13 cellular contexts compared by ENCODE assay signal in the genomic region with DNA sequence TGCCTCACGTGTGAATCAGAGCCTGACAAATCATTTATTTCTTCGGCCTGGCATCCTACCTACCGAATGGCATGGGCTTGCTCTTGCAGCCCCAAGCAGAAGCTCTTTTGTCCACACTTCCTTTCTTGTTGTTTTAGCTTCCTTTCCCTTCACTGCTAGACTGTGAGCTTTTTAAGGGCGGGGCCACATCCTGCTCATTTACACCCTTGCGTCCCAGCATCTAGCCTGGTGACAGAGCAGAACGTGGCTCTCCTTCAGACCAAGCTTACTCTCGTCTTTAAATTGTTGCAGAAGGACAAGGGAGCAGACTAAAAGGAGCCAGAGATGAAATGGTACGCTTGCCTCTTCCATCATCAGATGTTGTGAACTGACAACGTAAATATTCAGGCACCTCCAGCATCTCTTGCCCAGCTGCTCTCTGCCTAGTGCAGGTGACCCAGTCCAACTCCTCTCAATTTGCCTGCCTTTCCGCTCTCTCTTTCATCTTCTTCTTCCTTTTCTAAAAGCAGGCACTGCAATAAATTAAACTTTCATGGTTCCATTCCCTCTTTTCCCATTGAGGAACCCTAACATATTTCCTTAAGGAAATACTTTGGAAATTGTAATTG.
DNase-seq lines count a peak whose midpoint lies in the region; ATAC-seq and TF ChIP-seq lines count a peak whose summit lies in the region.
"Had no signal": no experiment of that assay in that cellular context is flagged by ENCODE, and none has a peak within 500 bp of the region (broad histone marks: within the 10 kb centered on the region; RNA-seq: fewer than 3 reads in every experiment).

No MANE protein-coding gene starts in this region.

- no peaks in the 10 kb centered on the region for H3K36me3 ChIP-seq in stomach
- H3K36me3 ChIP-seq in esophagus muscularis mucosa = no peaks in the 10 kb centered on the region
- H3K36me3 ChIP-seq: HAP-1 had no signal

- H3K4me3 ChIP-seq in stomach = no peak overlapping the region
- no peak overlapping the region for H3K4me3 ChIP-seq in esophagus muscularis mucosa
- H3K4me3 ChIP-seq: HAP-1 had no signal

- H3K27me3 ChIP-seq in stomach (no peaks in the 10 kb centered on the region), esophagus muscularis mucosa (no peaks in the 10 kb centered on the region)

- intact Hi-C loops in activated B cell treated with CpG ODN at 0.5 μM for 24 hours (cut with micrococcal nuclease) (loop anchor here (5.0 kb wide), 1 partner anchor 229 kb away; a partner anchor contains a TSS), stomach (cut with DNase I; ENCODE audit: low total_unique reads) (no loop called here), esophagus muscularis mucosa (cut with DNase I) (no loop called here), left ventricle myocardium superior (cut with micrococcal nuclease) (no loop called here)

- TF ChIP-seq POLR2A in stomach (IDR thresholded peaks at IDR 0.05) (no peak), esophagus muscularis mucosa (IDR thresholded peaks at IDR 0.05; ENCODE audit: low read depth) (no peak)

- CTCF ChIA-PET in activated B cell treated with CpG ODN at 0.5 μM for 24 hours (lab: Charles Lee) = interaction anchor here (0.8 to 2.3 kb wide), 3 partner anchors 14 to 228 kb away, joined by 3 to 6 read pairs (median 3); a partner anchor contains a TSS

- 68 to 75% (median 69%) methylated on average over 10 of the region's 10 CpGs for WGBS in stomach, 5 donors
- 75% methylated on average over 10 of the region's 10 CpGs for WGBS in esophagus muscularis mucosa

- TF ChIP-seq CTCF in activated B cell treated with CpG ODN at 0.5 μM for 24 hours (IDR thresholded peaks at IDR 0.05) = no peak
- TF ChIP-seq CTCF in stomach (IDR thresholded peaks at IDR 0.05) = no peak
- no peak for TF ChIP-seq CTCF in esophagus muscularis mucosa (IDR thresholded peaks at IDR 0.05)

- H3K27me3 Mint-ChIP-seq in activated B cell treated with CpG ODN at 0.5 μM for 24 hours = no peaks in the 10 kb centered on the region
- no peaks in the 10 kb centered on the region for H3K27me3 Mint-ChIP-seq in activated naive CD8-positive, alpha-beta T cell treated with anti-CD3 and anti-CD28 coated beads, Interleukin-2, amount 50 U/mL, for 24 hours

- H3K27ac ChIP-seq in stomach (no peak overlapping the region), esophagus muscularis mucosa (replicated peaks in 1 of 4) (no peak overlapping the region)

- ATAC-seq in HG02884 (IDR thresholded peaks at IDR 0.05; ENCODE audit: unreplicated experiment) (peak; percentile 37), activated B cell treated with CpG ODN at 0.5 μM for 24 hours (ENCODE audit: low read depth) (peak; percentile 68), HG02678 (IDR thresholded peaks at IDR 0.05; ENCODE audit: unreplicated experiment) (no peak), left ventricle myocardium superior (no peak)
- ATAC-seq in activated naive CD8-positive, alpha-beta T cell treated with anti-CD3 and anti-CD28 coated beads, Interleukin-2, amount 50 U/mL, for 24 hours = peak; percentile 65

- peaks cover 40% of the 10 kb centered on the region for H3K4me1 Mint-ChIP-seq in activated B cell treated with CpG ODN at 0.5 μM for 24 hours
- peaks cover 57% of the 10 kb centered on the region for H3K4me1 Mint-ChIP-seq in activated naive CD8-positive, alpha-beta T cell treated with anti-CD3 and anti-CD28 coated beads, Interleukin-2, amount 50 U/mL, for 24 hours

- H3K4me3 Mint-ChIP-seq in activated B cell treated with CpG ODN at 0.5 μM for 24 hours = peak overlapping the region; percentile 65
- H3K4me3 Mint-ChIP-seq in activated naive CD8-positive, alpha-beta T cell treated with anti-CD3 and anti-CD28 coated beads, Interleukin-2, amount 50 U/mL, for 24 hours = no peak overlapping the region
- H3K4me3 Mint-ChIP-seq: endodermal cell had no signal

- no peaks in the 10 kb centered on the region for H3K9me3 Mint-ChIP-seq in activated B cell treated with CpG ODN at 0.5 μM for 24 hours
- no peaks in the 10 kb centered on the region for H3K9me3 Mint-ChIP-seq in activated naive CD8-positive, alpha-beta T cell treated with anti-CD3 and anti-CD28 coated beads, Interleukin-2, amount 50 U/mL, for 24 hours

- no peak for TF ChIP-seq EP300 in stomach (IDR thresholded peaks at IDR 0.05)
- TF ChIP-seq EP300 in esophagus muscularis mucosa (IDR thresholded peaks at IDR 0.05) = no peak

- POLR2A ChIA-PET in activated B cell treated with CpG ODN at 0.5 μM for 24 hours (lab: Charles Lee) = interaction anchor here (0.5 kb wide), 1 partner anchor 456 kb away, joined by 3 read pairs; no protein-coding TSS in a partner anchor

- no peak for DNase-seq in activated B cell treated with CpG ODN at 0.5 μM for 24 hours
- peak; percentile 34 for DNase-seq in activated naive CD8-positive, alpha-beta T cell treated with anti-CD3 and anti-CD28 coated beads, Interleukin-2, amount 50 U/mL, for 24 hours
- DNase-seq in stimulated activated CD8-positive, alpha-beta memory T cell treated with anti-CD3 and anti-CD28 coated beads, Interleukin-4, amount 100 ng/mL, for 48 hours = peak; percentile 47
- DNase-seq in stomach = no peak
- DNase-seq in esophagus muscularis mucosa (ENCODE audit: extremely low spot score) = no peak
- no peak for DNase-seq in left ventricle myocardium superior
- DNase-seq: DMS79, endodermal cell, hypothalamus, small intestine had no signal

- no peaks in the 10 kb centered on the region for H3K36me3 Mint-ChIP-seq in activated B cell treated with CpG ODN at 0.5 μM for 24 hours (ENCODE audit: low read depth)
- no peaks in the 10 kb centered on the region for H3K36me3 Mint-ChIP-seq in activated naive CD8-positive, alpha-beta T cell treated with anti-CD3 and anti-CD28 coated beads, Interleukin-2, amount 50 U/mL, for 24 hours (ENCODE audit: low read depth)

- H3K4me1 ChIP-seq in stomach (peaks cover 0 to 22% (median 10%) of the 10 kb centered on the region in 4 donors), esophagus muscularis mucosa (peaks cover 15 to 28% (median 20%) of the 10 kb centered on the region in 4 donors)
- H3K4me1 ChIP-seq: HAP-1 had no signal

- H3K9me3 ChIP-seq in stomach = no peaks in the 10 kb centered on the region
- H3K9me3 ChIP-seq in esophagus muscularis mucosa = no peaks in the 10 kb centered on the region
- H3K9me3 ChIP-seq: HAP-1 had no signal

- H3K27ac Mint-ChIP-seq in activated B cell treated with CpG ODN at 0.5 μM for 24 hours = peak overlapping the region; percentile 59
- no peak overlapping the region for H3K27ac Mint-ChIP-seq in activated naive CD8-positive, alpha-beta T cell treated with anti-CD3 and anti-CD28 coated beads, Interleukin-2, amount 50 U/mL, for 24 hours
- H3K27ac Mint-ChIP-seq: endodermal cell had no signal

Comparison
In these comparisons a context has a peak if more than half of its experiments do, and no peak if none do; other contexts are left out.
1. ATAC-seq: peak in HG02884 (single experiment), activated B cell treated with CpG ODN at 0.5 μM for 24 hours (single experiment) and activated naive CD8-positive, alpha-beta T cell treated with anti-CD3 and anti-CD28 coated beads, Interleukin-2, amount 50 U/mL, for 24 hours (single experiment); none in HG02678 (single experiment) and left ventricle myocardium superior (single experiment).
2. DNase-seq: peak in activated naive CD8-positive, alpha-beta T cell treated with anti-CD3 and anti-CD28 coated beads, Interleukin-2, amount 50 U/mL, for 24 hours (single experiment) and stimulated activated CD8-positive, alpha-beta memory T cell treated with anti-CD3 and anti-CD28 coated beads, Interleukin-4, amount 100 ng/mL, for 48 hours (single experiment); none in activated B cell treated with CpG ODN at 0.5 μM for 24 hours (single experiment), stomach (single experiment), esophagus muscularis mucosa (single experiment) and left ventricle myocardium superior (single experiment).